15 cellular contexts compared by ENCODE assay signal in the genomic region with DNA sequence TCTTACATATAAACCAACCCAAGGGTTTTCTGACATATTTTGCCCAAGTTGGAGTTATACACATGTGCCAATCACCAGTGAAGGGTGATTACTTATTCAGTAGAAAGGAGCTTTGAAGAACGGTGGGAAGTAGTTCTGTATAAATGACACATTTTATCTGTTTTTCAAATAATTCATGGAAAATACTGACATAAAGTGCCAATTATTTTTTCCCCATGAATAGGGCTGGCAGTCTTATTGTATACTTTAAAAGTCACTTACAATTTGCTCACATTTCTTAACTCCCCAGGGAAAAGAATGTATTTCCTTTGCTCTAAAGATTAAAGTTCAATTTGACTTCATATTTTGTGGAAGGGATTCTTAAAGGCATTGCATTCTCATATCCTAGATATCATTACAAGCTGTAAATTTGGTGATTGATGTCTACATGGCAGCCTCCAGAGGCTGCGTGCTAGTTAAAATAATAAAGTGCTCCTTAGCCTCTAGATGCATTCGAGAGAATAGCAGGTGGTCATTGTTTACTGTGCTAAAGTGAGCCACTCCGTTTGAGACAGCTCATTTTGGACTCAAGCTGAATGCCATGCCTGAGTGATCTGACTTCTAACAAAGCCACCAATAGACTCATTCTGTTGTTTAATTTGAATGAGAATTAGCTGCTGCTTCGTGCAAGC.
DNase-seq lines count a peak whose midpoint lies in the region; ATAC-seq and TF ChIP-seq lines count a peak whose summit lies in the region.
"Had no signal": no experiment of that assay in that cellular context is flagged by ENCODE, and none has a peak within 500 bp of the region (broad histone marks: within the 10 kb centered on the region; RNA-seq: fewer than 3 reads in every experiment).

No MANE protein-coding gene starts in this region.

- H3K4me1 Mint-ChIP-seq in GM23338 = peaks cover 38% of the 10 kb centered on the region

- H2AFZ ChIP-seq in GM23338 = peak overlapping the region; percentile 4; the same call in 1 of the 2 replicates
- H2AFZ ChIP-seq in MM.1S (ENCODE audit: low read length) = no peak overlapping the region

- H3K9me3 Mint-ChIP-seq in GM23338 = peaks cover 27% of the 10 kb centered on the region
- H3K9me3 Mint-ChIP-seq: activated CD4-positive, alpha-beta T cell treated with anti-CD3 and anti-CD28 coated beads, Interleukin-2, amount 10 ng/mL, durations not matched to agents 24 days and 14 days; activated T-helper 1 cell treated with anti-CD3 and anti-CD28 coated beads, Interleukin-12 subunit alpha, Interleukin-12 subunit beta, Interleukin-2, Interleukin-4 antibody, amounts not matched to agents 30 ng/mL and 10 ng/mL and 1 ng/mL, durations not matched to agents 14 hours and 24 hours and 36 hours had no signal

- 0 out of 2 replicates have a peak overlapping the region, but pooled peaks have one; percentile 0 for H3K4me2 ChIP-seq in GM23338
- H3K4me2 ChIP-seq in MM.1S (ENCODE audit: low read depth, low read length) = no peak overlapping the region

- peaks cover 16% of the 10 kb centered on the region for H3K27me3 Mint-ChIP-seq in GM23338 (ENCODE audit: insufficient read depth, low read depth, poor library complexity)

- H3K79me2 ChIP-seq in GM23338 (replicated peaks; ENCODE audit: insufficient read depth) = no peaks in the 10 kb centered on the region
- H3K79me2 ChIP-seq in MM.1S (ENCODE audit: low read length) = no peaks in the 10 kb centered on the region

- H4K20me1 ChIP-seq in GM23338 (replicated peaks; ENCODE audit: insufficient read depth) = no peaks in the 10 kb centered on the region
- H4K20me1 ChIP-seq in MM.1S (ENCODE audit: insufficient read depth, low read length) = no peaks in the 10 kb centered on the region

- no peak overlapping the region for H3K4me3 Mint-ChIP-seq in GM23338
- H3K4me3 Mint-ChIP-seq: activated CD4-positive, alpha-beta T cell treated with anti-CD3 and anti-CD28 coated beads, Interleukin-2, amount 10 ng/mL, durations not matched to agents 24 days and 14 days; activated T-helper 1 cell treated with anti-CD3 and anti-CD28 coated beads, Interleukin-12 subunit alpha, Interleukin-12 subunit beta, Interleukin-2, Interleukin-4 antibody, amounts not matched to agents 30 ng/mL and 10 ng/mL and 1 ng/mL, durations not matched to agents 14 hours and 24 hours and 36 hours had no signal

- H3K27me3 ChIP-seq in GM23338 (ENCODE audit: insufficient read depth) (no peaks in the 10 kb centered on the region), NT2/D1 (ENCODE audit: insufficient read depth, insufficient read length) (no peaks in the 10 kb centered on the region), MM.1S (replicated peaks; ENCODE audit: insufficient read depth, low read length) (no peaks in the 10 kb centered on the region)
- H3K27me3 ChIP-seq: right atrium auricular region had no signal

- H3K9ac ChIP-seq in NT2/D1 (ENCODE audit: insufficient read length, low read depth) (no peak overlapping the region), MM.1S (ENCODE audit: low read length) (no peak overlapping the region)

- H3K9me2 ChIP-seq in GM23338 (ENCODE audit: insufficient read depth) (peaks cover 10% of the 10 kb centered on the region; the same call in 1 of the 2 replicates), MM.1S (replicated peaks; ENCODE audit: insufficient read depth, low read length) (no peaks in the 10 kb centered on the region)

- H3K27ac Mint-ChIP-seq in GM23338 = peak overlapping the region; percentile 65; the same call in 1 of the 2 replicates
- H3K27ac Mint-ChIP-seq: activated CD4-positive, alpha-beta T cell treated with anti-CD3 and anti-CD28 coated beads, Interleukin-2, amount 10 ng/mL, durations not matched to agents 24 days and 14 days; activated T-helper 1 cell treated with anti-CD3 and anti-CD28 coated beads, Interleukin-12 subunit alpha, Interleukin-12 subunit beta, Interleukin-2, Interleukin-4 antibody, amounts not matched to agents 30 ng/mL and 10 ng/mL and 1 ng/mL, durations not matched to agents 14 hours and 24 hours and 36 hours had no signal

- H3K9me3 ChIP-seq in NT2/D1 (ENCODE audit: insufficient read depth, low read length) = no peaks in the 10 kb centered on the region; the same call in 1 of the 2 replicates
- no peaks in the 10 kb centered on the region for H3K9me3 ChIP-seq in MM.1S (replicated peaks; ENCODE audit: insufficient read depth, low read length)
- H3K9me3 ChIP-seq: right atrium auricular region had no signal

- H3K4me3 ChIP-seq in GM23338 (no peak overlapping the region), NT2/D1 (ENCODE audit: insufficient read length, low read depth) (no peak overlapping the region), MM.1S (ENCODE audit: low read length) (no peak overlapping the region)
- H3K4me3 ChIP-seq: right atrium auricular region had no signal

- H3F3A ChIP-seq in GM23338 (replicated peaks; ENCODE audit: low read depth) (no peaks in the 10 kb centered on the region), MM.1S (ENCODE audit: insufficient read depth, low read length) (no peaks in the 10 kb centered on the region)

- H3K36me3 ChIP-seq in GM23338 (ENCODE audit: insufficient read depth) (no peaks in the 10 kb centered on the region), NT2/D1 (ENCODE audit: insufficient read depth, insufficient read length, low read length) (no peaks in the 10 kb centered on the region), MM.1S (replicated peaks; ENCODE audit: insufficient read depth, low read length) (no peaks in the 10 kb centered on the region)
- H3K36me3 ChIP-seq: right atrium auricular region had no signal

- peaks cover 19% of the 10 kb centered on the region for H3K36me3 Mint-ChIP-seq in GM23338 (ENCODE audit: low read depth)

- peak; percentile 66 for ATAC-seq in GM23338
- ATAC-seq in HG03442 (IDR thresholded peaks at IDR 0.05; ENCODE audit: unreplicated experiment) = no peak
- ATAC-seq: stimulated activated naive CD8-positive, alpha-beta T cell treated with anti-CD3 and anti-CD28 coated beads, Interleukin-15, Interleukin-2, amounts not matched to agents 100 U/mL and 50 U/mL, for 24 hours had no signal

- H3K27ac ChIP-seq in GM23338 (ENCODE audit: low read depth) (no peak overlapping the region), MM.1S (ENCODE audit: low read length) (no peak overlapping the region)
- H3K27ac ChIP-seq: right atrium auricular region had no signal

- H3K4me1 ChIP-seq in GM23338 (ENCODE audit: insufficient read depth) (peaks cover 27% of the 10 kb centered on the region), NT2/D1 (ENCODE audit: insufficient read depth, insufficient read length) (peaks cover 3% of the 10 kb centered on the region), MM.1S (ENCODE audit: low read length) (no peaks in the 10 kb centered on the region)

- DNase-seq in GM23338 (ENCODE audit: low spot score) (peak; percentile 29), NCI-H146 (lab: John Stamatoyannopoulos, UW) (peak; percentile 67), NT2/D1 (ENCODE audit: low read depth, low spot score) (peak; percentile 16), myocyte (ENCODE audit: low read depth) (peak; percentile 26), MM.1S (no peak), KG1 (lab: John Stamatoyannopoulos, UW) (no peak), pons (ENCODE audit: low spot score) (no peak)
- DNase-seq: activated CD4-positive, alpha-beta T cell treated with anti-CD3 and anti-CD28 coated beads, Interleukin-2, amount 10 ng/mL, durations not matched to agents 24 days and 14 days; aorta; GDM1; stimulated activated naive CD8-positive, alpha-beta T cell treated with anti-CD3 and anti-CD28 coated beads, Interleukin-15, Interleukin-2, amounts not matched to agents 100 U/mL and 50 U/mL, for 24 hours; T-helper 1 cell had no signal

- TF ChIP-seq CTCF in GM23338 (conservative IDR thresholded peaks at IDR 0.05; ENCODE audit: low read depth in 2 of 2) (no peak), MM.1S (IDR thresholded peaks at IDR 0.05; ENCODE audit: low read length) (no peak)

TF ChIP-seq in GM23338, 12 proteins besides CTCF, POLR2A, EP300 and RAD21 (continues in another document):
- TF ChIP-seq CREB1 (CRISPR knock-in tag; IDR thresholded peaks at IDR 0.05; ENCODE audit: low read depth) (no peak), EZH2phosphoT487 (IDR thresholded peaks at IDR 0.05; ENCODE audit: unreplicated experiment) (no peak), NANOG (IDR thresholded peaks at IDR 0.05; ENCODE audit: borderline replicate concordance) (no peak)

Comparison
In these comparisons a context has a peak if more than half of its experiments do, and no peak if none do; other contexts are left out.
1. DNase-seq: peak in GM23338 (single experiment), NCI-H146 (single experiment), NT2/D1 (single experiment) and myocyte (single experiment); none in MM.1S (single experiment), KG1 (single experiment) and pons (single experiment).